8 cellular contexts compared by ENCODE assay signal in genomic region chr13:28531195-28531955, GRCh38. TPM values are rescaled to one million over a fixed set of nuclear protein-coding genes. Genes with fewer than 3 reads are reported as not detected.
A peak's percentile ranks its signal among the peaks of the same experiment; 100 is the strongest.
DNase-seq lines count a peak whose midpoint lies in the region; ATAC-seq, FAIRE-seq and TF ChIP-seq lines count a peak whose summit lies in the region.

No MANE protein-coding gene starts in this region.

- H3K36me3 ChIP-seq in HUES48 (ENCODE audit: control insufficient read depth, insufficient read depth, low read length) (no peaks in the 10 kb centered on the region), H1 (ENCODE audit: control insufficient read depth in 2 of 4, insufficient read depth in 4 of 4, low read length in 3 of 4) (no peaks in the 10 kb centered on the region), mesodermal cell (ENCODE audit: control insufficient read depth, insufficient read depth, low read length) (no peaks in the 10 kb centered on the region)

- H3K4me3 ChIP-seq in AG04450 (ENCODE audit: low read depth, low read length) (peak overlapping the region; percentile 58), HUES48 (ENCODE audit: low read depth, low read length) (peak overlapping the region; percentile 67), H1 (ENCODE audit: extremely low read depth in 1 of 4, insufficient read depth in 2 of 4, low read depth in 3 of 4, low read length in 4 of 4) (peak overlapping the region; percentile 58 to 85 (median 72)), mesodermal cell (ENCODE audit: extremely low read depth, insufficient read depth, low read length, poor library complexity, severe bottlenecking) (peak overlapping the region; percentile 48)

- no peak overlapping the region for H3K27ac ChIP-seq in AG04450 (ENCODE audit: low read depth, low read length)
- H3K27ac ChIP-seq in HUES48 (ENCODE audit: low read depth, low read length), result peak overlapping the region; percentile 57
- no peak overlapping the region for H3K27ac ChIP-seq in H1 (ENCODE audit: low read depth, low read length)
- H3K27ac ChIP-seq in mesodermal cell (ENCODE audit: low read depth, low read length, severe bottlenecking), result peak overlapping the region; percentile 64

- H3K27me3 ChIP-seq in AG04450 (ENCODE audit: control insufficient read depth, insufficient read depth, low read length), result peaks cover 6% of the 10 kb centered on the region
- H3K27me3 ChIP-seq in HUES48 (ENCODE audit: control insufficient read depth, insufficient read depth, low read length), result peaks cover 38% of the 10 kb centered on the region
- peaks cover 0 to 10% (median 8%) of the 10 kb centered on the region in 4 experiments; a peak in 5 of 7 replicates for H3K27me3 ChIP-seq in H1 (replicated peaks in 1 of 4; ENCODE audit: control insufficient read depth in 3 of 4, extremely low read depth in 1 of 4, insufficient read depth in 3 of 4, low read length in 3 of 4)

- H2BK5ac ChIP-seq in H1 (ENCODE audit: low read depth, low read length), result peak overlapping the region; percentile 92; the same call in 1 of the 2 replicates

- TF ChIP-seq RAD21 in H1 (IDR thresholded peaks at IDR 0.05 in 1 of 2, conservative IDR thresholded peaks at IDR 0.05 in 1 of 2; ENCODE audit: low read depth in 2 of 2, low read length in 2 of 2), result no peak

- DNase-seq in AG04450 (ENCODE audit: low read depth, low spot score) (no peak), H1 (ENCODE audit: low read depth in 1 of 2, low spot score in 2 of 2) (peak; percentile 27 to 81), mesenteric fat pad (ENCODE audit: low spot score) (no peak)

- peak overlapping the region; percentile 99 for H2BK12ac ChIP-seq in H1 (ENCODE audit: low read depth, low read length)

- peak overlapping the region; percentile 25; the same call in 1 of the 2 replicates for H2AFZ ChIP-seq in H1 (ENCODE audit: low read length)

- H2AK5ac ChIP-seq in H1 (ENCODE audit: low read depth, low read length), result peak overlapping the region; percentile 100

- WGBS in H1 (ENCODE audit: extremely low coverage in 1 of 2, insufficient coverage in 1 of 2, insufficient read length in 1 of 2, insufficient replicate concordance in 2 of 2, low coverage in 1 of 2, low lambda C conversion rate in 2 of 2, missing lambda C conversion rate in 1 of 2), 2 experiments, result 4% methylated on average over 24 of the region's 34 CpGs; no CpG with 5 or more reads in 1 of the 2 experiments
- 4 to 5% methylated on average over 33 to 34 of the region's 34 CpGs for WGBS in mesodermal cell (ENCODE audit: insufficient coverage in 2 of 2), 2 experiments

- H3K23me2 ChIP-seq in H1 (ENCODE audit: low read depth, low read length), result peaks cover 15% of the 10 kb centered on the region

- FAIRE-seq in H1 (lab: Jason Lieb, UNC), result peak; percentile 78

- H3K79me1 ChIP-seq in H1 (ENCODE audit: low read depth, low read length), result no peaks in the 10 kb centered on the region

- peak overlapping the region; percentile 95 for H3K18ac ChIP-seq in H1 (ENCODE audit: extremely low read depth, low read length)

- H3K9me3 ChIP-seq in AG04450 (ENCODE audit: control insufficient read depth, insufficient read depth, low read length) (peaks cover 13% of the 10 kb centered on the region), HUES48 (ENCODE audit: control insufficient read depth, insufficient read depth, low read length) (no peaks in the 10 kb centered on the region), H1 (ENCODE audit: insufficient read depth in 2 of 2, low read depth in 1 of 2, low read length in 1 of 2) (peaks cover 5 to 6% of the 10 kb centered on the region in 2 experiments; a peak in 3 of 4 replicates), mesodermal cell (ENCODE audit: control insufficient read depth, low read length) (peaks cover 9% of the 10 kb centered on the region)

- no peak for ATAC-seq in GM18861 (IDR thresholded peaks at IDR 0.05; ENCODE audit: unreplicated experiment)
- no peak for ATAC-seq in HG02763 (IDR thresholded peaks at IDR 0.05; ENCODE audit: unreplicated experiment)
- ATAC-seq in GM18519 (IDR thresholded peaks at IDR 0.05; ENCODE audit: low FRiP score, unreplicated experiment), result no peak

- peak overlapping the region; percentile 86 for H4K5ac ChIP-seq in H1 (ENCODE audit: insufficient read length, low read depth, low read length)

- no peak overlapping the region; the same call in 1 of the 2 replicates for H3K9ac ChIP-seq in HUES48 (ENCODE audit: low read depth, low read length)
- peak overlapping the region in 3 of 4 experiments; percentile 6 to 47 (median 45); a peak in 6 of 7 replicates for H3K9ac ChIP-seq in H1 (replicated peaks in 1 of 4; ENCODE audit: extremely low read depth in 1 of 4, low read depth in 3 of 4, low read length in 3 of 4)

- peak overlapping the region; percentile 100 for H2BK20ac ChIP-seq in H1 (ENCODE audit: low read length)

- H3K4me1 ChIP-seq in HUES48 (ENCODE audit: control insufficient read depth, insufficient read depth, low read length) (peaks cover 26% of the 10 kb centered on the region), H1 (replicated peaks in 1 of 4; ENCODE audit: control insufficient read depth in 3 of 4, insufficient read depth in 4 of 4, low read length in 3 of 4) (peaks cover 8 to 18% (median 15%) of the 10 kb centered on the region in 4 experiments), mesodermal cell (ENCODE audit: control insufficient read depth, insufficient read depth, low read length, poor library complexity, severe bottlenecking) (no peaks in the 10 kb centered on the region)

- peak overlapping the region; percentile 99 for H3K14ac ChIP-seq in H1 (ENCODE audit: insufficient read length)

- no peak for TF ChIP-seq CTCF in AG04450 (IDR thresholded peaks at IDR 0.05; ENCODE audit: low read depth, low read length)
- no peak for TF ChIP-seq CTCF in H1 (IDR thresholded peaks at IDR 0.05; ENCODE audit: control extremely low read depth in 1 of 3, insufficient read depth in 1 of 3, low read depth in 1 of 3, low read length in 3 of 3)

- peak overlapping the region; percentile 81 for H4K8ac ChIP-seq in H1 (ENCODE audit: extremely low read depth, insufficient read depth, low read length)

- H3K4me2 ChIP-seq in H1 (ENCODE audit: insufficient read depth in 1 of 2, low read depth in 2 of 2, low read length in 2 of 2), result peak overlapping the region; percentile 89 to 100

- H3K4ac ChIP-seq in H1 (replicated peaks; ENCODE audit: insufficient read length, low read depth, low read length), result peak overlapping the region; percentile 100

- peak overlapping the region; percentile 100 for H2BK120ac ChIP-seq in H1 (replicated peaks; ENCODE audit: low read depth, low read length)

- POLR2A ChIA-PET in AG04450 (lab: Yijun Ruan, JAX) (no interaction called here), H1 (lab: Charles Lee; ENCODE audit: partially characterized antibody) (interaction anchor here (0.6 to 1.6 kb wide), 7 partner anchors 8 to 128 kb away, joined by 3 to 6 read pairs (median 4); partner anchors contain the start of genes FLT1 and POMP)

- TF ChIP-seq EP300 in H1 (IDR thresholded peaks at IDR 0.05; ENCODE audit: borderline replicate concordance in 1 of 2, low read depth in 2 of 2, low read length in 2 of 2), result peak in 1 of 2 experiments; percentile 62; a peak in 1 of 3 replicates

- H4K91ac ChIP-seq in H1 (replicated peaks; ENCODE audit: insufficient read length, low read length), result peak overlapping the region; percentile 100

- peak in 1 of 2 experiments; percentile 42; a peak in 1 of 3 replicates for TF ChIP-seq POLR2A in H1 (IDR thresholded peaks at IDR 0.05; ENCODE audit: control extremely low read depth in 1 of 2, low read depth in 2 of 2, low read length in 2 of 2)

- H3K56ac ChIP-seq in H1 (replicated peaks; ENCODE audit: insufficient read length, low read depth, low read length), result peak overlapping the region; percentile 99

- H3K23ac ChIP-seq in H1 (ENCODE audit: insufficient read length), result peak overlapping the region; percentile 100

- no peaks in the 10 kb centered on the region; a peak in 1 of 4 replicates for H3K79me2 ChIP-seq in H1 (ENCODE audit: control insufficient read depth in 1 of 2, insufficient read depth in 2 of 2, low read length in 2 of 2)

- CTCF ChIA-PET in AG04450 (lab: Charles Lee) (interaction anchor here (0.6 to 1.3 kb wide), 3 partner anchors 53 to 450 kb away, joined by 4 to 5 read pairs (median 5); no protein-coding TSS in a partner anchor), H1 (lab: Charles Lee; ENCODE audit: partially characterized antibody) (interaction anchor here (1.1 kb wide), 1 partner anchor 12 kb away, joined by 3 read pairs; no protein-coding TSS in a partner anchor)

- H2BK15ac ChIP-seq in H1 (ENCODE audit: low read length), result peak overlapping the region; percentile 35; the same call in 1 of the 2 replicates

- peaks cover 0 to 3% of the 10 kb centered on the region in 2 experiments for H4K20me1 ChIP-seq in H1 (replicated peaks in 1 of 2; ENCODE audit: control insufficient read depth in 1 of 2, insufficient read depth in 2 of 2, low read length in 2 of 2)

TF ChIP-seq in H1, 55 proteins besides CTCF, POLR2A, EP300 and RAD21 (continues in another document):
- TF ChIP-seq SIX5 (IDR thresholded peaks at IDR 0.05; ENCODE audit: low read depth, low read length), result no peak
- TF ChIP-seq TCF12 (IDR thresholded peaks at IDR 0.05; ENCODE audit: low read depth, low read length), result 0 out of 2 replicates have a peak, but pooled peaks have one; percentile 1
- no peak for TF ChIP-seq SP2 (IDR thresholded peaks at IDR 0.05; ENCODE audit: low read length)
- no peak for TF ChIP-seq CEBPB (IDR thresholded peaks at IDR 0.05; ENCODE audit: low read depth, low read length)
- TF ChIP-seq PHF8 (conservative IDR thresholded peaks at IDR 0.05; ENCODE audit: low read depth, low read length), result no peak
- TF ChIP-seq SAP30 (IDR thresholded peaks at IDR 0.05; ENCODE audit: insufficient read depth, insufficient replicate concordance, low read length), result no peak

RNA-seq across cellular contexts. Expression of gene FLT1, which starts 36.4 kb away (rescaled TPM):
- 2.3 and 2.4 TPM in 2 replicates for polyA plus RNA-seq in AG04450 (2011; rRNA removed)
- 1.2 and 3.0 TPM in 2 replicates for polyA minus RNA-seq in AG04450 (2011; rRNA and poly(A)+ RNA removed)
- 82.1 and 90.2 TPM in 2 replicates for total RNA-seq in H1 (2021; fragmentation: NEBNext Ultra II Directional; extraction: Animal tissue kit (Norgen Biotek cat#: 25700))
- polyA plus RNA-seq in H1 (2011; rRNA removed), result 19.7 and 25.3 TPM in 2 replicates
- 23.1 TPM for polyA plus RNA-seq in H1 (2011; cell fraction: cytosol; rRNA removed)
- polyA plus RNA-seq in H1 (2011; cell fraction: nucleus; rRNA removed), result 64.4 TPM
- polyA plus RNA-seq in H1 (2012, experiment 1 of 2), result 31.7 to 56.7 TPM (median 41.7 TPM) in 4 replicates
- 3.4 TPM for polyA plus RNA-seq in H1 (2012, experiment 2 of 2)
- polyA plus RNA-seq in H1 (2013, experiment 1 of 2), result 79.6 TPM
- 76.6 TPM for polyA plus RNA-seq in H1 (2013, experiment 2 of 2)
- 73.4 and 80.6 TPM in 2 replicates for polyA minus RNA-seq in H1 (2011; rRNA and poly(A)+ RNA removed)
- 41.2 TPM for polyA minus RNA-seq in H1 (2011; cell fraction: cytosol; rRNA and poly(A)+ RNA removed)
- 70.9 TPM for polyA minus RNA-seq in H1 (2011; cell fraction: nucleus; rRNA and poly(A)+ RNA removed)
- polyA plus RNA-seq in mesodermal cell (2013, experiment 1 of 2), result 534 TPM
- 463 TPM for polyA plus RNA-seq in mesodermal cell (2013, experiment 2 of 2)
- 65.9 TPM for total RNA-seq in mesenteric fat pad

Comparison
In these comparisons a context has a peak if more than half of its experiments do, and no peak if none do; other contexts are left out.
1. DNase-seq: peak in H1 (2 of 2); none in AG04450 (single experiment) and mesenteric fat pad (single experiment).
2. H3K27ac ChIP-seq: peak in HUES48 (single experiment) and mesodermal cell (single experiment); none in AG04450 (single experiment) and H1 (single experiment).
3. Peak in every context shown above with its lines, with median percentiles within 50 percentile points of each other: H3K4me3 ChIP-seq.